8 cellular contexts compared by ENCODE assay signal in the genomic region with DNA sequence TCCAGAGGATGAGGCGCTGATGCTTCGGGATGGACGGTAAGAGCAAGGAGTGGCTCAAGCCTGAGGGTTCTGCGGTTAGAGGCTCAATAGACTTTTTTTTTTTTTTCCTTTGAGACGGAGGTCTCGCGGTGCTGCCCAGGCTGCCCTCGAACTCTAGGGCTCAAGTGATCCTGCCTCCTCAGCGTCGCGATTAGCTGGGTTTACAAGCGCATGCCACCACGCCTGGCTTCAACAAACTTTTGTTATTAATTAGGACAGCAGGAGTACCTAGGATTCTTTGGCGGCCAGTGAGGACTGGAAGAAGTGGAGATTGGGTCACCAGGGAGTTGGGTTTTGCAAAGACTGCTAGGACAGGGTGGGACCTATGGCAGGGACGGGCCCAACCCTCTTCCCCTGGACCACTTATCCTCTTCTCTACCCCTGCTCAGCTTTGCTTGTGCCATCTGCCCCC. TPM values are rescaled to one million over a fixed set of nuclear protein-coding genes. Genes with fewer than 3 reads are reported as not detected.
A peak's percentile ranks its signal among the peaks of the same experiment; 100 is the strongest.
DNase-seq lines count a peak whose midpoint lies in the region; ATAC-seq, FAIRE-seq and TF ChIP-seq lines count a peak whose summit lies in the region.

No MANE protein-coding gene starts in this region.

- TF ChIP-seq POLR2A in GM18505 (IDR thresholded peaks at IDR 0.05; ENCODE audit: borderline replicate concordance, extremely low read depth, insufficient read depth, insufficient read length) = no peak

- H3K4me1 Mint-ChIP-seq in activated naive CD4-positive, alpha-beta T cell treated with anti-CD3 and anti-CD28 coated beads for 36 hours (ENCODE audit: low read depth) = peaks cover 48% of the 10 kb centered on the region

- H3K27ac Mint-ChIP-seq in activated naive CD4-positive, alpha-beta T cell treated with anti-CD3 and anti-CD28 coated beads for 36 hours = peak overlapping the region; percentile 90

- DNase-seq in activated naive CD4-positive, alpha-beta T cell treated with anti-CD3 and anti-CD28 coated beads for 36 hours = peak; percentile 16
- DNase-seq in activated naive CD4-positive, alpha-beta T cell treated with anti-CD3 and anti-CD28 coated beads, Interleukin-2, amount 50 U/mL, for 16 hours = no peak
- DNase-seq in Panc1 (ENCODE audit: low read depth, low spot score) = no peak
- no peak for DNase-seq in frontal cortex (ENCODE audit: low spot score in 2 of 2)
- no peak for DNase-seq in SKM-1 (lab: John Stamatoyannopoulos, UW; ENCODE audit: unreplicated experiment)

- no peaks in the 10 kb centered on the region for H3K27me3 ChIP-seq in Panc1 (ENCODE audit: control insufficient read depth, insufficient read depth, low read length)
- no peaks in the 10 kb centered on the region for H3K27me3 ChIP-seq in ectodermal cell (ENCODE audit: control insufficient read depth, insufficient read depth, low read length, poor library complexity, severe bottlenecking)
- H3K27me3 ChIP-seq in muscle layer of duodenum (ENCODE audit: low read depth, low read length) = no peaks in the 10 kb centered on the region

- POLR2A ChIA-PET in Panc1 (lab: Charles Lee) = interaction anchor here (0.6 kb wide), 1 partner anchor 62 kb away, joined by 3 read pairs; no protein-coding TSS in a partner anchor

- BruUV-seq in Panc1 (replicated peaks; lab: Mats Ljungman, UMichigan) = no TSS peak

- FAIRE-seq in frontal cortex (lab: Jason Lieb, UNC) = no peak

- peaks cover 9% of the 10 kb centered on the region for H3K36me3 ChIP-seq in Panc1 (ENCODE audit: control insufficient read depth, insufficient read depth, low read length)
- H3K36me3 ChIP-seq in ectodermal cell (ENCODE audit: control insufficient read depth, insufficient read depth, low read length) = peaks cover 4% of the 10 kb centered on the region
- H3K36me3 ChIP-seq in muscle layer of duodenum (ENCODE audit: control insufficient read depth in 1 of 2, insufficient read depth in 2 of 2, low read length in 2 of 2) = peaks cover 11 to 43% of the 10 kb centered on the region in 2 donors

- H3K9me3 ChIP-seq in Panc1 (ENCODE audit: control insufficient read depth, insufficient read depth, low read depth, low read length) = no peaks in the 10 kb centered on the region
- no peaks in the 10 kb centered on the region for H3K9me3 ChIP-seq in ectodermal cell (ENCODE audit: control insufficient read depth, low read length)
- no peaks in the 10 kb centered on the region for H3K9me3 ChIP-seq in muscle layer of duodenum (ENCODE audit: control insufficient read depth in 1 of 2, low read length in 2 of 2)

- 8 to 10% methylated on average over 15 of the region's 15 CpGs for WGBS in ectodermal cell, 2 experiments

- H3K4me1 ChIP-seq in Panc1 (ENCODE audit: control insufficient read depth, insufficient read depth, low read length) (peaks cover 16% of the 10 kb centered on the region), ectodermal cell (ENCODE audit: control insufficient read depth, insufficient read depth, low read length) (peaks cover 16% of the 10 kb centered on the region), muscle layer of duodenum (ENCODE audit: control insufficient read depth in 1 of 2, insufficient read depth in 2 of 2, low read length in 2 of 2) (peaks cover 10 to 24% of the 10 kb centered on the region in 2 donors)

- H3K9me3 Mint-ChIP-seq in activated naive CD4-positive, alpha-beta T cell treated with anti-CD3 and anti-CD28 coated beads for 36 hours = no peaks in the 10 kb centered on the region

- ATAC-seq in Panc1 (no peak), GM18505 (IDR thresholded peaks at IDR 0.05; ENCODE audit: unreplicated experiment) (no peak)

- H3K36me3 Mint-ChIP-seq in activated naive CD4-positive, alpha-beta T cell treated with anti-CD3 and anti-CD28 coated beads for 36 hours (ENCODE audit: low read depth) = peaks cover 24% of the 10 kb centered on the region

- H3K27me3 Mint-ChIP-seq in activated naive CD4-positive, alpha-beta T cell treated with anti-CD3 and anti-CD28 coated beads for 36 hours (ENCODE audit: low read depth) = no peaks in the 10 kb centered on the region

- H3K27ac ChIP-seq in Panc1 (ENCODE audit: low read length) (peak overlapping the region; percentile 99), ectodermal cell (ENCODE audit: insufficient read depth, low read depth, low read length, poor library complexity, severe bottlenecking) (peak overlapping the region; percentile 60), muscle layer of duodenum (ENCODE audit: low read length) (peak overlapping the region; percentile 89)

- TF ChIP-seq CTCF in Panc1 (IDR thresholded peaks at IDR 0.05) = no peak

- H3K4me3 ChIP-seq in Panc1 (ENCODE audit: low read depth in 2 of 2, low read length in 2 of 2) (peak overlapping the region; percentile 83 to 92), ectodermal cell (ENCODE audit: insufficient read depth, low read depth, low read length) (peak overlapping the region; percentile 95), muscle layer of duodenum (ENCODE audit: low read depth in 1 of 2, low read length in 2 of 2) (peak overlapping the region; percentile 94 to 99)

- in situ Hi-C loops in Panc1 (cut with HindIII; ENCODE audit: low pct_unique_long_range_greater_than_20kb, low sequenced_read_pairs) = no loop called here

- intact Hi-C loops in activated naive CD4-positive, alpha-beta T cell treated with anti-CD3 and anti-CD28 coated beads for 36 hours (cut with micrococcal nuclease) = loop anchor here (1.0 kb wide), 2 partner anchors 24 to 32 kb away; a partner anchor contains a TSS
- intact Hi-C loops in Panc1 (cut with micrococcal nuclease; ENCODE audit: unreplicated experiment) = no loop called here

- CTCF ChIA-PET in activated naive CD4-positive, alpha-beta T cell treated with anti-CD3 and anti-CD28 coated beads for 36 hours (lab: Charles Lee) = interaction anchor here (0.6 to 1.9 kb wide), 4 partner anchors 9 to 67 kb away, joined by 4 to 7 read pairs (median 4); a partner anchor contains a TSS
- CTCF ChIA-PET in Panc1 (lab: Charles Lee) = interaction anchor here (0.6 kb wide), 1 partner anchor 57 kb away, joined by 7 read pairs; no protein-coding TSS in a partner anchor

- H3K4me3 Mint-ChIP-seq in activated naive CD4-positive, alpha-beta T cell treated with anti-CD3 and anti-CD28 coated beads for 36 hours = peak overlapping the region; percentile 92

RNA-seq across cellular contexts. Expression of a gene that starts 0.6 kb away (rescaled TPM):
- 10 to 100 TPM; 60.5 to 64.2 TPM for total RNA-seq in activated naive CD4-positive, alpha-beta T cell treated with anti-CD3 and anti-CD28 coated beads for 36 hours
- total RNA-seq in Panc1 (2021; ENCODE audit: unreplicated experiment) (36.5 TPM), frontal cortex (27.3 TPM)
- polyA plus RNA-seq in Panc1 (2012; ENCODE audit: insufficient read length) = 45.2 TPM
- polyA plus RNA-seq in ectodermal cell (2013, experiment 1 of 4) = 41.6 TPM
- polyA plus RNA-seq in ectodermal cell (2013, experiment 2 of 4) = 40.0 TPM
- 39.3 TPM for polyA plus RNA-seq in ectodermal cell (2013, experiment 3 of 4)
- polyA plus RNA-seq in ectodermal cell (2013, experiment 4 of 4) = 42.8 TPM

RNA-seq across cellular contexts. Expression of a gene that starts 0.8 kb away (rescaled TPM):
- total RNA-seq in activated naive CD4-positive, alpha-beta T cell treated with anti-CD3 and anti-CD28 coated beads for 36 hours = 1 to 10 TPM; 4.5 to 4.8 TPM
- total RNA-seq in Panc1 (2021; ENCODE audit: unreplicated experiment) (5.1 TPM), frontal cortex (24.1 TPM)
- polyA plus RNA-seq in Panc1 (2012; ENCODE audit: insufficient read length) = 6.5 TPM
- 14.8 TPM for polyA plus RNA-seq in ectodermal cell (2013, experiment 1 of 4)
- polyA plus RNA-seq in ectodermal cell (2013, experiment 2 of 4) = 10.8 TPM
- 10.7 TPM for polyA plus RNA-seq in ectodermal cell (2013, experiment 3 of 4)
- 13.0 TPM for polyA plus RNA-seq in ectodermal cell (2013, experiment 4 of 4)

RNA-seq across cellular contexts. Expression of a gene that starts 9.2 kb away (rescaled TPM):
- 1 to 10 TPM in 1 of 2 experiments, under 1 TPM in 1; 0.98 to 1.1 TPM for total RNA-seq in activated naive CD4-positive, alpha-beta T cell treated with anti-CD3 and anti-CD28 coated beads for 36 hours
- 0.80 TPM for total RNA-seq in Panc1 (2021; ENCODE audit: unreplicated experiment)
- 0.56 TPM for polyA plus RNA-seq in Panc1 (2012; ENCODE audit: insufficient read length)
- not detected for polyA plus RNA-seq in ectodermal cell (2013, experiment 1 of 4)
- polyA plus RNA-seq in ectodermal cell (2013, experiment 2 of 4) = 1.00 TPM
- polyA plus RNA-seq in ectodermal cell (2013, experiment 3 of 4) = 1.3 TPM
- 1.0 TPM for polyA plus RNA-seq in ectodermal cell (2013, experiment 4 of 4)
- total RNA-seq in frontal cortex = not detected

RNA-seq across cellular contexts. Expression of a gene that starts 10.1 kb away (rescaled TPM):
- total RNA-seq in activated naive CD4-positive, alpha-beta T cell treated with anti-CD3 and anti-CD28 coated beads for 36 hours = 10 to 100 TPM in 1 of 2 experiments, 1 to 10 TPM in 1; 9.6 to 10.5 TPM
- total RNA-seq in Panc1 (2021; ENCODE audit: unreplicated experiment) = not detected
- not detected for polyA plus RNA-seq in Panc1 (2012; ENCODE audit: insufficient read length)
- not detected for polyA plus RNA-seq in ectodermal cell (2013, experiment 1 of 4)
- polyA plus RNA-seq in ectodermal cell (2013, experiment 2 of 4) = not detected
- not detected for polyA plus RNA-seq in ectodermal cell (2013, experiment 3 of 4)
- polyA plus RNA-seq in ectodermal cell (2013, experiment 4 of 4) = not detected
- total RNA-seq in frontal cortex = 0.82 TPM

RNA-seq across cellular contexts. Expression of a gene that starts 20.1 kb away (rescaled TPM):
- 1 to 10 TPM; 1.5 to 1.6 TPM for total RNA-seq in activated naive CD4-positive, alpha-beta T cell treated with anti-CD3 and anti-CD28 coated beads for 36 hours
- 5.7 TPM for total RNA-seq in Panc1 (2021; ENCODE audit: unreplicated experiment)
- polyA plus RNA-seq in Panc1 (2012; ENCODE audit: insufficient read length) = 9.2 TPM
- 23.8 TPM for polyA plus RNA-seq in ectodermal cell (2013, experiment 1 of 4)
- 24.3 TPM for polyA plus RNA-seq in ectodermal cell (2013, experiment 2 of 4)
- polyA plus RNA-seq in ectodermal cell (2013, experiment 3 of 4) = 18.8 TPM
- 21.4 TPM for polyA plus RNA-seq in ectodermal cell (2013, experiment 4 of 4)
- 16.7 TPM for total RNA-seq in frontal cortex
